ENCODE assay signal across 2 cellular contexts in genomic region chr6:134421496-134421895, GRCh38.
TF ChIP-seq lines count a peak whose summit lies in the region.

No MANE protein-coding gene starts in this region.

TF ChIP-seq in SK-N-SH, 30 proteins besides CTCF, POLR2A, EP300 and RAD21:
- TF ChIP-seq RFX5 (IDR thresholded peaks at IDR 0.05; ENCODE audit: low read length): no peak
- TF ChIP-seq TCF12 (IDR thresholded peaks at IDR 0.05): peak; percentile 11; the same call in 1 of the 2 replicates
- no peak for TF ChIP-seq USF1 (IDR thresholded peaks at IDR 0.05; ENCODE audit: borderline replicate concordance, low read depth)
- no peak for TF ChIP-seq POLR2AphosphoS5 (IDR thresholded peaks at IDR 0.05; ENCODE audit: low read depth, low read length)
- no peak for TF ChIP-seq NFIC (IDR thresholded peaks at IDR 0.05; ENCODE audit: borderline replicate concordance)
- TF ChIP-seq PBX3 (IDR thresholded peaks at IDR 0.05): 0 out of 2 replicates have a peak, but pooled peaks have one; percentile 11

TF ChIP-seq in SK-N-SH treated with all-trans-retinoic acid at 6 μM for 48 hours, 23 proteins besides CTCF, POLR2A, EP300 and RAD21:
- TF ChIP-seq ZNF70 (CRISPR knock-in tag; IDR thresholded peaks at IDR 0.05) (no peak), ZNF8 (CRISPR knock-in tag; IDR thresholded peaks at IDR 0.05) (no peak), ZC3H10 (CRISPR knock-in tag; IDR thresholded peaks at IDR 0.05) (no peak), CSRNP3 (CRISPR knock-in tag; IDR thresholded peaks at IDR 0.05) (no peak), BACH2 (CRISPR knock-in tag; IDR thresholded peaks at IDR 0.05; ENCODE audit: borderline replicate concordance) (no peak), TOX (CRISPR knock-in tag; IDR thresholded peaks at IDR 0.05; ENCODE audit: borderline replicate concordance) (no peak), CSDC2 (CRISPR knock-in tag; IDR thresholded peaks at IDR 0.05) (no peak), CREB5 (CRISPR knock-in tag; IDR thresholded peaks at IDR 0.05; ENCODE audit: low read depth) (no peak), TSHZ2 (CRISPR knock-in tag; IDR thresholded peaks at IDR 0.05) (no peak), PPARA (CRISPR knock-in tag; IDR thresholded peaks at IDR 0.05; ENCODE audit: borderline replicate concordance) (no peak), ZNF565 (CRISPR knock-in tag; conservative IDR thresholded peaks at IDR 0.05; ENCODE audit: low read depth) (no peak), TCF4 (CRISPR knock-in tag; IDR thresholded peaks at IDR 0.05; ENCODE audit: borderline replicate concordance) (no peak), OSR1 (CRISPR knock-in tag; IDR thresholded peaks at IDR 0.05) (no peak)
